Comparison of ENCODE assay signal across 33 cellular contexts in genomic region chr6:67735623-67736022, GRCh38.
"Had no signal": no experiment of that assay in that cellular context is flagged by ENCODE, and none has a peak within 500 bp of the region (broad histone marks: within the 10 kb centered on the region; RNA-seq: fewer than 3 reads in every experiment).

No MANE protein-coding gene starts in this region.

- H3K27ac ChIP-seq: neutrophil, ovary, parathyroid adenoma, psoas muscle, skin epidermis, spleen, suprapubic skin, testis, tibial artery, transverse colon, upper lobe of right lung, uterus had no signal

- H3K4me1 ChIP-seq: parathyroid adenoma, psoas muscle, spleen, suprapubic skin, testis, tibial artery, transverse colon, upper lobe of right lung, uterus had no signal

- H3K4me1 Mint-ChIP-seq: naive thymus-derived CD8-positive, alpha-beta T cell; nephron progenitor cell; neural crest cell; stimulated activated memory B cell treated with anti-CD40 and anti-IgM and Interleukin-4, amounts not matched to agents 10 μg/mL and 1 μg/mL and 100 μg/mL, for 72 hours; stimulated activated naive CD8-positive, alpha-beta T cell treated with anti-CD3 and anti-CD28 coated beads, Interleukin-15, amount 100 ng/mL, for 72 hours had no signal

- H3K9ac ChIP-seq: parathyroid adenoma had no signal

- ATAC-seq: naive thymus-derived CD8-positive, alpha-beta T cell; natural killer cell treated with Interleukin-12 subunit alpha and Interleukin-12 subunit beta and Interleukin-15 and Interleukin-18, amount 100 ng/mL, for 72 hours; psoas muscle; right cardiac atrium; sciatic nerve; stimulated activated memory B cell treated with anti-CD40 and anti-IgM and Interleukin-4, amounts not matched to agents 10 μg/mL and 1 μg/mL and 100 μg/mL, for 72 hours; stimulated activated naive CD8-positive, alpha-beta T cell treated with anti-CD3 and anti-CD28 coated beads, Interleukin-15, amount 100 ng/mL, for 72 hours; stimulated activated naive CD8-positive, alpha-beta T cell treated with anti-CD3 and anti-CD28 coated beads, Interleukin-15, Interleukin-2, amounts not matched to agents 100 U/mL and 50 U/mL, for 24 hours; upper lobe of right lung had no signal

- DNase-seq: naive thymus-derived CD8-positive, alpha-beta T cell; nephron progenitor cell; nucleus accumbens; ovary; posterior cingulate gyrus; psoas muscle; right cardiac atrium; spleen; stimulated activated CD4-positive, alpha-beta T cell treated with anti-CD3 and anti-CD28 coated beads, Interleukin-12 subunit alpha, Interleukin-12 subunit beta, amount 100 ng/mL, for 4 hours; stimulated activated CD4-positive, alpha-beta T cell treated with anti-CD3 and anti-CD28 coated beads, Interleukin-1b, Interleukin-23, amount 100 ng/mL, for 48 hours; stimulated activated CD4-positive, alpha-beta T cell treated with anti-CD3 and anti-CD28 coated beads, Interleukin-4, amount 100 ng/mL, for 1 hour; stimulated activated CD4-positive, alpha-beta T cell treated with anti-CD3 and anti-CD28 coated beads, Interleukin-4, amount 100 ng/mL, for 4 hours; stimulated activated CD8-positive, alpha-beta memory T cell treated with anti-CD3 and anti-CD28 coated beads, Interleukin-4, amount 100 ng/mL, for 48 hours; stimulated activated naive CD4-positive, alpha-beta T cell; stimulated activated naive CD8-positive, alpha-beta T cell treated with anti-CD3 and anti-CD28 coated beads, Interleukin-15, amount 100 ng/mL, for 72 hours; stimulated activated naive CD8-positive, alpha-beta T cell treated with anti-CD3 and anti-CD28 coated beads, Interleukin-15, Interleukin-2, amounts not matched to agents 100 U/mL and 50 U/mL, for 24 hours; substantia nigra; testis; tibial artery; transverse colon; upper lobe of right lung; uterus had no signal

- H3K27me3 ChIP-seq: neutrophil, ovary, spleen, suprapubic skin, testis, tibial artery, transverse colon, upper lobe of right lung, uterus had no signal

- H3K36me3 ChIP-seq: neutrophil, ovary, spleen, suprapubic skin, tibial artery, transverse colon, upper lobe of right lung, uterus had no signal

- H3K27me3 Mint-ChIP-seq: naive thymus-derived CD8-positive, alpha-beta T cell; natural killer cell treated with Interleukin-12 subunit alpha and Interleukin-12 subunit beta and Interleukin-15 and Interleukin-18, amount 100 ng/mL, for 72 hours; progenitor cell of endocrine pancreas; stimulated activated memory B cell treated with anti-CD40 and anti-IgM and Interleukin-4, amounts not matched to agents 10 μg/mL and 1 μg/mL and 100 μg/mL, for 72 hours; stimulated activated naive CD8-positive, alpha-beta T cell treated with anti-CD3 and anti-CD28 coated beads, Interleukin-15, amount 100 ng/mL, for 72 hours; type B pancreatic cell had no signal

- H2AFZ ChIP-seq: parathyroid adenoma had no signal

- H3K4me3 Mint-ChIP-seq: naive thymus-derived CD8-positive, alpha-beta T cell; natural killer cell treated with Interleukin-12 subunit alpha and Interleukin-12 subunit beta and Interleukin-15 and Interleukin-18, amount 100 ng/mL, for 72 hours; nephron progenitor cell; neural crest cell; stimulated activated memory B cell treated with anti-CD40 and anti-IgM and Interleukin-4, amounts not matched to agents 10 μg/mL and 1 μg/mL and 100 μg/mL, for 72 hours; stimulated activated naive CD8-positive, alpha-beta T cell treated with anti-CD3 and anti-CD28 coated beads, Interleukin-15, amount 100 ng/mL, for 72 hours; type B pancreatic cell had no signal

- H3K9me3 ChIP-seq: neutrophil, ovary, psoas muscle, suprapubic skin, testis, transverse colon, upper lobe of right lung, uterus had no signal

- H3K9me3 Mint-ChIP-seq: neural crest cell had no signal

- H3K4me3 ChIP-seq: ovary, psoas muscle, skin epidermis, smooth muscle cell, spleen, suprapubic skin, testis, tibial artery, transverse colon, upper lobe of right lung, uterus had no signal

- H3K27ac Mint-ChIP-seq: naive thymus-derived CD8-positive, alpha-beta T cell; natural killer cell treated with Interleukin-12 subunit alpha and Interleukin-12 subunit beta and Interleukin-15 and Interleukin-18, amount 100 ng/mL, for 72 hours; nephron progenitor cell; progenitor cell of endocrine pancreas; stimulated activated memory B cell treated with anti-CD40 and anti-IgM and Interleukin-4, amounts not matched to agents 10 μg/mL and 1 μg/mL and 100 μg/mL, for 72 hours; stimulated activated naive CD8-positive, alpha-beta T cell treated with anti-CD3 and anti-CD28 coated beads, Interleukin-15, amount 100 ng/mL, for 72 hours; type B pancreatic cell had no signal

- H3K4me2 ChIP-seq: smooth muscle cell had no signal

- H3K36me3 Mint-ChIP-seq: naive thymus-derived CD8-positive, alpha-beta T cell; stimulated activated memory B cell treated with anti-CD40 and anti-IgM and Interleukin-4, amounts not matched to agents 10 μg/mL and 1 μg/mL and 100 μg/mL, for 72 hours; type B pancreatic cell had no signal

- H3K79me2 ChIP-seq: parathyroid adenoma had no signal
